ENCODE assay signal across 12 cellular contexts in genomic region chr4:81905966-81906365, GRCh38.
DNase-seq lines count a peak whose midpoint lies in the region; ATAC-seq and TF ChIP-seq lines count a peak whose summit lies in the region.
"Had no signal": no experiment of that assay in that cellular context is flagged by ENCODE, and none has a peak within 500 bp of the region (broad histone marks: within the 10 kb centered on the region; RNA-seq: fewer than 3 reads in every experiment).

No MANE protein-coding gene starts in this region.

- no peak for TF ChIP-seq POLR2A in upper lobe of left lung (IDR thresholded peaks at IDR 0.05)

- CTCF ChIA-PET in CD8-positive, alpha-beta memory T cell (lab: Charles Lee): interaction anchor here (1.2 kb wide), 1 partner anchor 11 kb away, joined by 3 read pairs; no protein-coding TSS in a partner anchor

- 42 to 48% methylated on average over 2 of the region's 2 CpGs for WGBS in upper lobe of left lung, 2 donors

- TF ChIP-seq CTCF in upper lobe of left lung (IDR thresholded peaks at IDR 0.05): no peak

- peaks cover 0 to 2% (median 0%) of the 10 kb centered on the region in 3 donors for H3K36me3 Mint-ChIP-seq in CD8-positive, alpha-beta memory T cell

- no peaks in the 10 kb centered on the region for H3K9me3 ChIP-seq in CD8-positive, alpha-beta memory T cell (ENCODE audit: low read length)
- no peaks in the 10 kb centered on the region for H3K9me3 ChIP-seq in upper lobe of left lung
- H3K9me3 ChIP-seq: thoracic aorta had no signal

- H3K4me3 ChIP-seq in CD8-positive, alpha-beta memory T cell (ENCODE audit: low read length): no peak overlapping the region
- H3K4me3 ChIP-seq in upper lobe of left lung: no peak overlapping the region
- H3K4me3 ChIP-seq: thoracic aorta had no signal

- no peak overlapping the region for H3K27ac Mint-ChIP-seq in CD8-positive, alpha-beta memory T cell

- no peak overlapping the region for H3K27ac ChIP-seq in CD8-positive, alpha-beta memory T cell (ENCODE audit: low read depth, low read length)
- H3K27ac ChIP-seq in upper lobe of left lung: no peak overlapping the region
- H3K27ac ChIP-seq: thoracic aorta had no signal

- ATAC-seq in GM18861 (IDR thresholded peaks at IDR 0.05; ENCODE audit: unreplicated experiment) (peak; percentile 98), GM21447 (IDR thresholded peaks at IDR 0.05; ENCODE audit: unreplicated experiment) (peak; percentile 99), HG03159 (IDR thresholded peaks at IDR 0.05; ENCODE audit: unreplicated experiment) (peak; percentile 97), upper lobe of left lung (ENCODE audit: low FRiP score in 2 of 2) (no peak)
- ATAC-seq: esophagus mucosa had no signal

- no peaks in the 10 kb centered on the region for H3K27me3 ChIP-seq in CD8-positive, alpha-beta memory T cell (ENCODE audit: insufficient read depth, low read length, poor library complexity, severe bottlenecking)
- H3K27me3 ChIP-seq in upper lobe of left lung: no peaks in the 10 kb centered on the region

- H3K36me3 ChIP-seq in CD8-positive, alpha-beta memory T cell (ENCODE audit: insufficient read depth, low read length): no peaks in the 10 kb centered on the region
- H3K36me3 ChIP-seq in upper lobe of left lung: no peaks in the 10 kb centered on the region
- H3K36me3 ChIP-seq: thoracic aorta had no signal

- no peaks in the 10 kb centered on the region for H3K4me1 ChIP-seq in CD8-positive, alpha-beta memory T cell (ENCODE audit: insufficient read depth, low read length)
- H3K4me1 ChIP-seq in upper lobe of left lung: no peaks in the 10 kb centered on the region

- no peak for TF ChIP-seq EP300 in upper lobe of left lung (IDR thresholded peaks at IDR 0.05)

- POLR2A ChIA-PET in CD8-positive, alpha-beta memory T cell (lab: Charles Lee): no interaction called here

- DNase-seq in left kidney (ENCODE audit: low read depth, low spot score) (peak; percentile 58), RPMI8226 (no peak), upper lobe of left lung (no peak)
- no peak for DNase-seq in CD8-positive, alpha-beta memory T cell
- DNase-seq in activated CD8-positive, alpha-beta memory T cell treated with anti-CD3 and anti-CD28 coated beads, Interleukin-2, amount 50 U/mL, for 4 hours: no peak
- DNase-seq: NCI-H524, T1000 had no signal

- peaks cover 4 to 10% of the 10 kb centered on the region in 2 donors for H3K27me3 Mint-ChIP-seq in CD8-positive, alpha-beta memory T cell

- no peak overlapping the region for H3K4me3 Mint-ChIP-seq in CD8-positive, alpha-beta memory T cell

- no peaks in the 10 kb centered on the region for H3K9me3 Mint-ChIP-seq in CD8-positive, alpha-beta memory T cell

- H3K4me1 Mint-ChIP-seq in CD8-positive, alpha-beta memory T cell: no peaks in the 10 kb centered on the region

Comparison
In these comparisons a context has a peak if more than half of its experiments do, and no peak if none do; other contexts are left out.
1. ATAC-seq: peak in GM18861 (single experiment), GM21447 (single experiment) and HG03159 (single experiment); none in upper lobe of left lung (0 of 2).